9 cellular contexts compared by ENCODE assay signal in the genomic region with DNA sequence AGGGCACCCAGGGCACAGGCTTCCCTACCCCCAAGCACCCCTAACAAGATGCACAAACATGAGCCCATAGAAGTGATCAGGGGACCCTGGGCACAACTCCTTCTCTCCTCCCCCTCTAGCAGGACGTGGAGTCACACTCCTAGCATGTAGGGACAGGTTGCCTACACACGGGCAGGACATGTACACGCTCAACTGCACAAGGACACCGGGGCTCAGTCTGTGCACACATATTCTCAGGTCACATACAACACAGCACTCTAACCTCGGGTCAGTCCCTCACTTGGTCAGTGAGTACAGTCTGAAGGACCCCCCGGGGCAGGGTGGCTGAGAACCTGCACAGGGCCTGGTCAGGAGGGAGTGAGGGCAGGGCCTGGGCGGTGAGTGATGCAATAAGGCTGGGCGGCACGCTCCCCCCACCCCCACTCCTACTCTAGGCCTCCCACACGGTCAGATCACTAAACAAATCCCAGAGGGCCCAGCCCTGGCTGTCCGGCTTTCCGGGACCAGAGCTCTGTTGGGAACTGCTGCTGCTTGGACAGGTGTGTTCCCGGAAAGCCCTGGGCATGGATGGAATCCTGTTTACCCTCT. TPM values are rescaled to one million over a fixed set of nuclear protein-coding genes. Genes with fewer than 3 reads are reported as not detected.
A peak's percentile ranks its signal among the peaks of the same experiment; 100 is the strongest.
DNase-seq lines count a peak whose midpoint lies in the region; ATAC-seq and TF ChIP-seq lines count a peak whose summit lies in the region.
"Had no signal": no experiment of that assay in that cellular context is flagged by ENCODE, and none has a peak within 500 bp of the region (broad histone marks: within the 10 kb centered on the region; RNA-seq: fewer than 3 reads in every experiment).

No MANE protein-coding gene starts in this region.

- no peaks in the 10 kb centered on the region for H4K20me1 ChIP-seq in hepatocyte (ENCODE audit: insufficient read depth, poor library complexity, severe bottlenecking)

- no peaks in the 10 kb centered on the region for H3K9me2 ChIP-seq in hepatocyte (replicated peaks; ENCODE audit: insufficient read depth)

- H2AFZ ChIP-seq in hepatocyte, result no peak overlapping the region

- no peaks in the 10 kb centered on the region for H3K79me2 ChIP-seq in hepatocyte

- H3K4me3 ChIP-seq in H7 (ENCODE audit: insufficient read depth, low read depth, low read length) (no peak overlapping the region; the same call in 1 of the 2 replicates), hepatocyte (no peak overlapping the region), neutrophil (ENCODE audit: low read depth in 1 of 2, low read length in 1 of 2) (peak overlapping the region; percentile 55 to 56)

- WGBS in hepatocyte (ENCODE audit: low lambda C conversion rate, missing lambda C conversion rate), result 58% methylated on average over 13 of the region's 13 CpGs

- H3K4me1 ChIP-seq in hepatocyte (ENCODE audit: insufficient read depth) (peaks cover 16% of the 10 kb centered on the region), neutrophil (ENCODE audit: control insufficient read depth in 1 of 2, insufficient read depth in 1 of 2, low read depth in 1 of 2, low read length in 1 of 2) (peaks cover 58% of the 10 kb centered on the region in 2 experiments)

- DNase-seq in H7 (peak; percentile 80), SW480 (ENCODE audit: low spot score) (peak; percentile 59), hepatocyte (ENCODE audit: low spot score) (peak; percentile 56), CD1c-positive myeloid dendritic cell (ENCODE audit: extremely low spot score) (no peak), AG20443 (ENCODE audit: low spot score) (no peak)

- H3K27me3 ChIP-seq in H7 (ENCODE audit: control insufficient read depth, insufficient read depth, low read length) (peaks cover 55% of the 10 kb centered on the region), hepatocyte (peaks cover 80% of the 10 kb centered on the region), neutrophil (peaks cover 46% of the 10 kb centered on the region)

- TF ChIP-seq CTCF in hepatocyte (IDR thresholded peaks at IDR 0.05; ENCODE audit: poor library complexity) (no peak), neutrophil (IDR thresholded peaks at IDR 0.05) (no peak)

- H3K9me3 ChIP-seq in hepatocyte (ENCODE audit: low read depth) (no peaks in the 10 kb centered on the region), neutrophil (no peaks in the 10 kb centered on the region)

- no peak overlapping the region for H3K27ac ChIP-seq in hepatocyte
- no peak overlapping the region for H3K27ac ChIP-seq in neutrophil

- ATAC-seq in HG02610 (IDR thresholded peaks at IDR 0.05; ENCODE audit: unreplicated experiment), result no peak
- no peak for ATAC-seq in HG02970 (IDR thresholded peaks at IDR 0.05; ENCODE audit: low FRiP score, unreplicated experiment)

- H3K36me3 ChIP-seq in H7 (replicated peaks; ENCODE audit: control insufficient read depth, insufficient read depth, low read length) (no peaks in the 10 kb centered on the region), hepatocyte (replicated peaks; ENCODE audit: insufficient read depth, low read depth) (no peaks in the 10 kb centered on the region), neutrophil (no peaks in the 10 kb centered on the region)

- H3K4me2 ChIP-seq in hepatocyte, result peak overlapping the region; percentile 68

RNA-seq across cellular contexts. Expression of gene DOC2B, which starts 0.8 kb away (rescaled TPM):
- total RNA-seq in H7 (2014; rRNA removed; shearing (Covaris generic)), result 0.04 and 1.1 TPM in 2 replicates
- total RNA-seq in hepatocyte, result 1.4 and 1.6 TPM in 2 replicates
- polyA plus RNA-seq in hepatocyte, result 0.59 and 1.1 TPM in 2 replicates

RNA-seq across cellular contexts. Expression of gene SCGB1C2, which starts 44.9 kb away (rescaled TPM):
- not detected in 2 replicates for total RNA-seq in H7 (2014; rRNA removed; shearing (Covaris generic))
- total RNA-seq in hepatocyte, result not detected in 2 replicates
- not detected in 2 replicates for polyA plus RNA-seq in hepatocyte
- total RNA-seq: dermis microvascular lymphatic vessel endothelial cell had no signal

Comparison
In these comparisons a context has a peak if more than half of its experiments do, and no peak if none do; other contexts are left out.
1. DNase-seq: peak in H7 (single experiment), SW480 (single experiment) and hepatocyte (single experiment); none in CD1c-positive myeloid dendritic cell (single experiment) and AG20443 (single experiment).
2. H3K4me3 ChIP-seq: peak in neutrophil (2 of 2); none in H7 (single experiment) and hepatocyte (single experiment).